Comparison of ENCODE assay signal across 1 cellular context in the genomic region with DNA sequence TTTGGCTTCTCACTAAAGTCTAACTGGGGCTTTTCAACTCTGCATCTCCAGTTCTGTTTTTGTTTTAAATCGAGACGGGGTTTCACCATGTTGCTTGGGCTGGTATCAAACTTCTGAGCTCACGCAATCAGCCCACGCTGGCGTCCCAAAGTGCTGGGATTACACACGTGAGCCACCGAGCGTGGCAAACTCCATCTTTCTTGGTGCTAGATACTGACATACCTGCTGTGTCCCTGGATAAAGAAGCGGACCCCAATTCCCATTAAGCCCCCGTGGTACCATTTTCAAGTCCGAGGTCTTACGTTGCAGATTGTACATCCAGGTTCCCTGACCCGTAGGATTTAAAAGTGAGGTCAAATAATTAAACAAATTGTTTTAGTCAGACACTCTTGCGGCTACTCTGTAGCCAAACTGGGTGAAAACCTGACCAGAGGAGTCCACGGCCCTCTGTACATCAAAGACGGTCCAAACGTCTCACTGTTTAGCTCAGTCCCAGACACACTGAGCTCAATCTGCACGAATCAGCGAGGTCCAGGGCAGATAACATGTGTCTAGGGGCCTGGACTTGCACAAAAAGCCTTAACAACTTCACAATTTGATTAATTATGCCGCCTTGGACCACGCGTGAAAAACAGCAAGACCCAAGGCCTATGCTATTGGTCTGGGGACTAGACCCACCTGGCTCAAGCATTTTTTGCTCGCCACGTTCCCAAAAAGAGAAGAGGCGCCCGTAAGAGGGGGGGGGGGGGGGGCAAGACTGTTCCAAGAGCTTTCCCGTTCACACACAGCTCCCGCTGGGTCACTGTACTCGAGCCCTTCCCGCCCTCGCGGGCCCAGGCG.
TF ChIP-seq lines count a peak whose summit lies in the region.

No MANE protein-coding gene starts in this region.

TF ChIP-seq in H1, 55 proteins besides CTCF, POLR2A, EP300 and RAD21:
- TF ChIP-seq TAF1 (IDR thresholded peaks at IDR 0.05; ENCODE audit: low read depth, low read length) (no peak), BACH1 (IDR thresholded peaks at IDR 0.05; ENCODE audit: low read length) (0 out of 2 replicates have a peak, but pooled peaks have one; percentile 18)
